In genomic region chr2:231605607-231606091, GRCh38 we compare ENCODE assay signal across 8 cellular contexts. TPM values are rescaled to one million over a fixed set of nuclear protein-coding genes. Genes with fewer than 3 reads are reported as not detected.
A peak's percentile ranks its signal among the peaks of the same experiment; 100 is the strongest.
DNase-seq lines count a peak whose midpoint lies in the region; ATAC-seq lines count a peak whose summit lies in the region.

No MANE protein-coding gene starts in this region.

- H3K9me3 Mint-ChIP-seq in activated naive CD8-positive, alpha-beta T cell treated with anti-CD3 and anti-CD28 coated beads for 36 hours, result no peaks in the 10 kb centered on the region
- no peaks in the 10 kb centered on the region for H3K9me3 Mint-ChIP-seq in stimulated activated naive B cell treated with anti-CD40 and anti-IgM and Interleukin-4, amounts not matched to agents 10 μg/mL and 1 μg/mL and 100 μg/mL, for 72 hours

- H3K9ac ChIP-seq in iPS-20b (ENCODE audit: low read depth, low read length), result peak overlapping the region; percentile 74; the same call in 1 of the 2 replicates

- H3K4me3 ChIP-seq in iPS-20b (ENCODE audit: low read length), result no peak overlapping the region; the same call in 1 of the 2 replicates

- peak; percentile 55 for DNase-seq in NCI-H2171 treated with DMSO at 0.1 percent for 48 hours (lab: John Stamatoyannopoulos, UW)
- DNase-seq in NCI-H2171 (lab: John Stamatoyannopoulos, UW), result no peak
- no peak for DNase-seq in activated naive CD8-positive, alpha-beta T cell treated with anti-CD3 and anti-CD28 coated beads for 36 hours
- no peak for DNase-seq in stimulated activated naive B cell treated with anti-CD40 and anti-IgM and Interleukin-4, amounts not matched to agents 10 μg/mL and 1 μg/mL and 100 μg/mL, for 72 hours
- no peak for DNase-seq in 8988T
- DNase-seq in stimulated activated CD4-positive, alpha-beta T cell treated with anti-CD3 and anti-CD28 coated beads, Interleukin-15, amount 100 ng/mL, for 24 hours, result no peak

- no peaks in the 10 kb centered on the region for H3K9me3 ChIP-seq in iPS-20b (ENCODE audit: insufficient read depth, low read depth, low read length)

- no peaks in the 10 kb centered on the region for H3K36me3 ChIP-seq in iPS-20b (ENCODE audit: insufficient read depth, low read depth, low read length)

- peak overlapping the region; percentile 54 for H3K27ac ChIP-seq in iPS-20b (ENCODE audit: low read length)

- H3K27ac Mint-ChIP-seq in activated naive CD8-positive, alpha-beta T cell treated with anti-CD3 and anti-CD28 coated beads for 36 hours, result no peak overlapping the region
- H3K27ac Mint-ChIP-seq in stimulated activated naive B cell treated with anti-CD40 and anti-IgM and Interleukin-4, amounts not matched to agents 10 μg/mL and 1 μg/mL and 100 μg/mL, for 72 hours, result peak overlapping the region; percentile 94

- H3K27me3 Mint-ChIP-seq in activated naive CD8-positive, alpha-beta T cell treated with anti-CD3 and anti-CD28 coated beads for 36 hours, result peaks cover 7% of the 10 kb centered on the region
- no peaks in the 10 kb centered on the region for H3K27me3 Mint-ChIP-seq in stimulated activated naive B cell treated with anti-CD40 and anti-IgM and Interleukin-4, amounts not matched to agents 10 μg/mL and 1 μg/mL and 100 μg/mL, for 72 hours

- peak overlapping the region; percentile 47 for H3K4me3 Mint-ChIP-seq in activated naive CD8-positive, alpha-beta T cell treated with anti-CD3 and anti-CD28 coated beads for 36 hours
- peak overlapping the region; percentile 66 to 81 for H3K4me3 Mint-ChIP-seq in stimulated activated naive B cell treated with anti-CD40 and anti-IgM and Interleukin-4, amounts not matched to agents 10 μg/mL and 1 μg/mL and 100 μg/mL, for 72 hours

- H3K27me3 ChIP-seq in iPS-20b (ENCODE audit: insufficient read depth, low read length), result no peaks in the 10 kb centered on the region

- peak in 1 of 2 donors; percentile 5 for ATAC-seq in stimulated activated naive B cell treated with anti-CD40 and anti-IgM and Interleukin-4, amounts not matched to agents 10 μg/mL and 1 μg/mL and 100 μg/mL, for 72 hours (replicated peaks)
- no peak for ATAC-seq in GM18519 (IDR thresholded peaks at IDR 0.05; ENCODE audit: low FRiP score, unreplicated experiment)

- H3K36me3 Mint-ChIP-seq in activated naive CD8-positive, alpha-beta T cell treated with anti-CD3 and anti-CD28 coated beads for 36 hours, result no peaks in the 10 kb centered on the region
- H3K36me3 Mint-ChIP-seq in stimulated activated naive B cell treated with anti-CD40 and anti-IgM and Interleukin-4, amounts not matched to agents 10 μg/mL and 1 μg/mL and 100 μg/mL, for 72 hours, result no peaks in the 10 kb centered on the region

- peaks cover 29% of the 10 kb centered on the region for H3K4me1 ChIP-seq in iPS-20b (ENCODE audit: insufficient read depth, low read length)

- peaks cover 9% of the 10 kb centered on the region for H3K4me1 Mint-ChIP-seq in activated naive CD8-positive, alpha-beta T cell treated with anti-CD3 and anti-CD28 coated beads for 36 hours
- peaks cover 35 to 42% of the 10 kb centered on the region in 2 donors for H3K4me1 Mint-ChIP-seq in stimulated activated naive B cell treated with anti-CD40 and anti-IgM and Interleukin-4, amounts not matched to agents 10 μg/mL and 1 μg/mL and 100 μg/mL, for 72 hours

RNA-seq across cellular contexts. Expression of gene TEX44, which starts 13.0 kb away (rescaled TPM):
- not detected for total RNA-seq in activated naive CD8-positive, alpha-beta T cell treated with anti-CD3 and anti-CD28 coated beads for 36 hours
